ENCODE assay signal across 16 cellular contexts in genomic region chr22:48372395-48372794, GRCh38.
DNase-seq lines count a peak whose midpoint lies in the region; ATAC-seq and TF ChIP-seq lines count a peak whose summit lies in the region.
"Had no signal": no experiment of that assay in that cellular context is flagged by ENCODE, and none has a peak within 500 bp of the region (broad histone marks: within the 10 kb centered on the region; RNA-seq: fewer than 3 reads in every experiment).

No MANE protein-coding gene starts in this region.

- no peak overlapping the region for H3K27ac ChIP-seq in sigmoid colon
- H3K27ac ChIP-seq: BLaER1 treated with 17β-estradiol and CSF1 and Interleukin-3, amounts not matched to agents 10 nM and 100 nM; HL-60 had no signal

- no peaks in the 10 kb centered on the region for H3K9me3 ChIP-seq in sigmoid colon
- H3K9me3 ChIP-seq: BLaER1 treated with 17β-estradiol and CSF1 and Interleukin-3, amounts not matched to agents 10 nM and 100 nM had no signal

- no peak overlapping the region for H3K4me3 ChIP-seq in sigmoid colon
- H3K4me3 ChIP-seq: BLaER1 treated with 17β-estradiol and CSF1 and Interleukin-3, amounts not matched to agents 10 nM and 100 nM had no signal

- ATAC-seq in HG03196 (IDR thresholded peaks at IDR 0.05; ENCODE audit: unreplicated experiment): no peak

- no peak for TF ChIP-seq EP300 in sigmoid colon (IDR thresholded peaks at IDR 0.05)

- 89 to 93% methylated on average over 7 of the region's 7 CpGs for WGBS in sigmoid colon, 2 donors

- DNase-seq in activated effector memory CD4-positive, alpha-beta T cell treated with anti-CD3 and anti-CD28 coated beads, Interleukin-2, amount 50 U/mL, for 16 hours: peak; percentile 34
- no peak for DNase-seq in activated effector memory CD4-positive, alpha-beta T cell treated with Interleukin-2 at 50 U/mL for 16 hours
- DNase-seq in islet precursor cell (peak; percentile 40), sigmoid colon (peak; percentile 28), germinal center (ENCODE audit: low spot score) (no peak), NCI-H1417 (lab: John Stamatoyannopoulos, UW) (no peak)
- DNase-seq: 8988T; ACHN; CD4-positive, CD25-positive, alpha-beta regulatory T cell; DMS53; GF-D8; HCEC 1CT; HFFc6 had no signal

- H3K36me3 ChIP-seq in sigmoid colon: no peaks in the 10 kb centered on the region
- H3K36me3 ChIP-seq: BLaER1 treated with 17β-estradiol and CSF1 and Interleukin-3, amounts not matched to agents 10 nM and 100 nM had no signal

- intact Hi-C loops in sigmoid colon (cut with DNase I): no loop called here

- no peak for TF ChIP-seq POLR2A in sigmoid colon (IDR thresholded peaks at IDR 0.05)

- peaks cover 0 to 11% (median 9%) of the 10 kb centered on the region in 4 donors for H3K4me1 ChIP-seq in sigmoid colon
- H3K4me1 ChIP-seq: BLaER1 treated with 17β-estradiol and CSF1 and Interleukin-3, amounts not matched to agents 10 nM and 100 nM had no signal

- no peak for TF ChIP-seq CTCF in sigmoid colon (IDR thresholded peaks at IDR 0.05)

- H3K27me3 ChIP-seq in sigmoid colon: peaks cover 0 to 7% (median 0%) of the 10 kb centered on the region in 3 donors
- H3K27me3 ChIP-seq: BLaER1 treated with 17β-estradiol and CSF1 and Interleukin-3, amounts not matched to agents 10 nM and 100 nM had no signal

Comparison
In these comparisons a context has a peak if more than half of its experiments do, and no peak if none do; other contexts are left out.
1. DNase-seq: peak in activated effector memory CD4-positive, alpha-beta T cell treated with anti-CD3 and anti-CD28 coated beads, Interleukin-2, amount 50 U/mL, for 16 hours (single experiment), islet precursor cell (single experiment) and sigmoid colon (single experiment); none in activated effector memory CD4-positive, alpha-beta T cell treated with Interleukin-2 at 50 U/mL for 16 hours (single experiment), germinal center (single experiment) and NCI-H1417 (0 of 3).